Comparison of ENCODE assay signal across 8 cellular contexts in genomic region chr17:45197555-45198334, GRCh38. TPM values are rescaled to one million over a fixed set of nuclear protein-coding genes. Genes with fewer than 3 reads are reported as not detected.
DNase-seq lines count a peak whose midpoint lies in the region; ATAC-seq lines count a peak whose summit lies in the region.

No MANE protein-coding gene starts in this region.

- POLR2A ChIA-PET in activated CD8-positive, alpha-beta T cell treated with anti-CD3 and anti-CD28 coated beads, Interleukin-2, amount 10 ng/mL, durations not matched to agents 7 days and 5 days (lab: Charles Lee): interaction anchor here (1.2 to 4.5 kb wide), 4 partner anchors 25 to 62 kb away, joined by 3 to 38 read pairs (median 7); partner anchors contain the start of genes ACBD4, HEXIM1 and HEXIM2

- H3K4me3 Mint-ChIP-seq in activated CD8-positive, alpha-beta T cell treated with anti-CD3 and anti-CD28 coated beads, Interleukin-2, amount 10 ng/mL, durations not matched to agents 7 days and 5 days: no peak overlapping the region

- DNase-seq in SIG-M5 treated with dmso at 0.1 percent for 504 hours (lab: John Stamatoyannopoulos, UW; ENCODE audit: unreplicated experiment) (peak; percentile 73), SIG-M5 (lab: John Stamatoyannopoulos, UW) (no peak), NCI-H774 (lab: John Stamatoyannopoulos, UW) (peak; percentile 90), medulla oblongata (ENCODE audit: extremely low spot score) (peak; percentile 92)
- DNase-seq in activated CD8-positive, alpha-beta T cell treated with anti-CD3 and anti-CD28 coated beads, Interleukin-2, amount 10 ng/mL, durations not matched to agents 7 days and 5 days: peak; percentile 88
- DNase-seq in effector CD8-positive, alpha-beta T cell (lab: John Stamatoyannopoulos, UW): peak; percentile 87
- peak; percentile 80 to 91 (median 89) for DNase-seq in stimulated activated CD4-positive, alpha-beta T cell treated with anti-CD3 and anti-CD28 coated beads, TNF-alpha, amount 100 ng/mL, for 48 hours (ENCODE audit: low read depth in 3 of 3)

- H3K27me3 Mint-ChIP-seq in activated CD8-positive, alpha-beta T cell treated with anti-CD3 and anti-CD28 coated beads, Interleukin-2, amount 10 ng/mL, durations not matched to agents 7 days and 5 days (ENCODE audit: low read depth): no peaks in the 10 kb centered on the region

- no peak overlapping the region for H3K27ac Mint-ChIP-seq in activated CD8-positive, alpha-beta T cell treated with anti-CD3 and anti-CD28 coated beads, Interleukin-2, amount 10 ng/mL, durations not matched to agents 7 days and 5 days

- peak; percentile 80 for ATAC-seq in HG03521 (IDR thresholded peaks at IDR 0.05; ENCODE audit: unreplicated experiment)
- ATAC-seq in activated CD8-positive, alpha-beta T cell treated with anti-CD3 and anti-CD28 coated beads, Interleukin-2, amount 10 ng/mL, durations not matched to agents 7 days and 5 days: peak; percentile 100

- H3K4me1 Mint-ChIP-seq in activated CD8-positive, alpha-beta T cell treated with anti-CD3 and anti-CD28 coated beads, Interleukin-2, amount 10 ng/mL, durations not matched to agents 7 days and 5 days (ENCODE audit: low read depth): peaks cover 5% of the 10 kb centered on the region

- no peaks in the 10 kb centered on the region for H3K9me3 Mint-ChIP-seq in activated CD8-positive, alpha-beta T cell treated with anti-CD3 and anti-CD28 coated beads, Interleukin-2, amount 10 ng/mL, durations not matched to agents 7 days and 5 days (ENCODE audit: insufficient read depth)

- no peaks in the 10 kb centered on the region for H3K36me3 Mint-ChIP-seq in activated CD8-positive, alpha-beta T cell treated with anti-CD3 and anti-CD28 coated beads, Interleukin-2, amount 10 ng/mL, durations not matched to agents 7 days and 5 days (ENCODE audit: low read depth)

- CTCF ChIA-PET in activated CD8-positive, alpha-beta T cell treated with anti-CD3 and anti-CD28 coated beads, Interleukin-2, amount 10 ng/mL, durations not matched to agents 7 days and 5 days (lab: Charles Lee): interaction anchor here (0.8 to 15.6 kb wide), 34 partner anchors 9 to 277 kb away, joined by 3 to 365 read pairs (median 4); partner anchors contain the start of genes ACBD4, FMNL1, HEXIM1 and HEXIM2

RNA-seq across cellular contexts. Expression of gene FMNL1, which starts 23.9 kb away (rescaled TPM):
- 100 to 1,000 TPM; 375 to 395 TPM for total RNA-seq in activated CD8-positive, alpha-beta T cell treated with anti-CD3 and anti-CD28 coated beads, Interleukin-2, amount 10 ng/mL, durations not matched to agents 7 days and 5 days

RNA-seq across cellular contexts. Expression of gene HEXIM2, which starts 36.1 kb away (rescaled TPM):
- total RNA-seq in activated CD8-positive, alpha-beta T cell treated with anti-CD3 and anti-CD28 coated beads, Interleukin-2, amount 10 ng/mL, durations not matched to agents 7 days and 5 days: 1 to 10 TPM; 7.8 to 8.8 TPM

RNA-seq across cellular contexts. Expression of gene HEXIM1, which starts 49.5 kb away (rescaled TPM):
- 10 to 100 TPM; 29.2 to 29.4 TPM for total RNA-seq in activated CD8-positive, alpha-beta T cell treated with anti-CD3 and anti-CD28 coated beads, Interleukin-2, amount 10 ng/mL, durations not matched to agents 7 days and 5 days
